12 cellular contexts compared by ENCODE assay signal in genomic region chr5:148973455-148973854, GRCh38.
DNase-seq lines count a peak whose midpoint lies in the region; ATAC-seq and TF ChIP-seq lines count a peak whose summit lies in the region.
"Had no signal": no experiment of that assay in that cellular context is flagged by ENCODE, and none has a peak within 500 bp of the region (broad histone marks: within the 10 kb centered on the region; RNA-seq: fewer than 3 reads in every experiment).

No MANE protein-coding gene starts in this region.

- POLR2A ChIA-PET in WTC11 (lab: Charles Lee) = no interaction called here

- 24 to 31% methylated on average over 2 of the region's 2 CpGs for WGBS in lower leg skin, 2 donors

- peak; percentile 42 for ATAC-seq in omental fat pad (ENCODE audit: low FRiP score)
- no peak for ATAC-seq in WTC11
- ATAC-seq in activated T-cell treated with anti-CD3 and anti-CD28 coated beads, Interleukin-2, amount 50 U/mL, for 4 hours = no peak
- ATAC-seq: left colon had no signal

- intact Hi-C loops in lower leg skin (cut with DNase I; ENCODE audit: low total_unique reads) = loop anchor here (10.0 kb wide), 1 partner anchor 149 kb away; the partner anchor contains the start of gene ADRB2

- TF ChIP-seq CTCF in cardiac fibroblast (IDR thresholded peaks at IDR 0.05; ENCODE audit: low read depth, low read length) = no peak
- no peak for TF ChIP-seq CTCF in omental fat pad (IDR thresholded peaks at IDR 0.05)
- no peak for TF ChIP-seq CTCF in WTC11 (IDR thresholded peaks at IDR 0.05)
- no peak for TF ChIP-seq CTCF in lower leg skin (IDR thresholded peaks at IDR 0.05)

- H3K36me3 Mint-ChIP-seq in WTC11 = no peaks in the 10 kb centered on the region
- H3K36me3 Mint-ChIP-seq in activated T-cell treated with anti-CD3 and anti-CD28 coated beads, Interleukin-2, amount 50 U/mL, for 4 hours (ENCODE audit: insufficient read depth) = no peaks in the 10 kb centered on the region
- H3K36me3 Mint-ChIP-seq: brain had no signal

- no peak overlapping the region for H3K27ac Mint-ChIP-seq in WTC11

- H3K9me3 Mint-ChIP-seq in WTC11 = no peaks in the 10 kb centered on the region
- H3K9me3 Mint-ChIP-seq in activated T-cell treated with anti-CD3 and anti-CD28 coated beads, Interleukin-2, amount 50 U/mL, for 4 hours = no peaks in the 10 kb centered on the region

- TF ChIP-seq POLR2A in lower leg skin (IDR thresholded peaks at IDR 0.05) = no peak

- H3K4me3 ChIP-seq in cardiac fibroblast (replicated peaks in 1 of 2; ENCODE audit: low read depth in 2 of 2, low read length in 2 of 2) = no peak overlapping the region
- H3K4me3 ChIP-seq in lower leg skin (ENCODE audit: low read depth, poor library complexity, severe bottlenecking) = no peak overlapping the region

- CTCF ChIA-PET in WTC11 (lab: Charles Lee) = interaction anchor here (8.4 kb wide), 1 partner anchor 16 kb away, joined by 74 read pairs; no protein-coding TSS in a partner anchor

- H3K27me3 Mint-ChIP-seq in WTC11 (ENCODE audit: low read depth) = no peaks in the 10 kb centered on the region
- peaks cover 2% of the 10 kb centered on the region for H3K27me3 Mint-ChIP-seq in activated T-cell treated with anti-CD3 and anti-CD28 coated beads, Interleukin-2, amount 50 U/mL, for 4 hours (ENCODE audit: low read depth)

- no peak overlapping the region for H3K4me3 Mint-ChIP-seq in WTC11
- H3K4me3 Mint-ChIP-seq in activated T-cell treated with anti-CD3 and anti-CD28 coated beads, Interleukin-2, amount 50 U/mL, for 4 hours = no peak overlapping the region
- H3K4me3 Mint-ChIP-seq: brain had no signal

- peaks cover 35% of the 10 kb centered on the region for H3K4me1 Mint-ChIP-seq in WTC11
- no peaks in the 10 kb centered on the region for H3K4me1 Mint-ChIP-seq in activated T-cell treated with anti-CD3 and anti-CD28 coated beads, Interleukin-2, amount 50 U/mL, for 4 hours (ENCODE audit: low read depth)

- DNase-seq in A172 (ENCODE audit: low spot score) (peak; percentile 63), M059J (ENCODE audit: low read depth) (peak; percentile 76), cardiac fibroblast (ENCODE audit: low read depth in 2 of 2) (peak; percentile 49 to 52), omental fat pad (ENCODE audit: low spot score) (no peak), WTC11 (ENCODE audit: low spot score) (no peak), lower leg skin (ENCODE audit: low spot score in 2 of 2) (no peak), COR-L47 (lab: John Stamatoyannopoulos, UW) (no peak)
- DNase-seq in activated T-cell treated with anti-CD3 and anti-CD28 coated beads, Interleukin-2, amount 50 U/mL, for 4 hours = no peak
- DNase-seq: activated CD4-positive, alpha-beta T cell treated with anti-CD3 and anti-CD28 coated beads for 1 hour; left colon; stimulated activated CD4-positive, alpha-beta T cell treated with anti-CD3 and anti-CD28 coated beads, Interleukin-2, amount 100 ng/mL, for 48 hours had no signal

TF ChIP-seq in WTC11, 78 proteins besides CTCF, POLR2A, EP300 and RAD21:
- TF ChIP-seq ATF1 (CRISPR knock-in tag; IDR thresholded peaks at IDR 0.05) (no peak), ZNF425 (CRISPR knock-in tag; conservative IDR thresholded peaks at IDR 0.05) (no peak), ZNF423 (CRISPR knock-in tag; IDR thresholded peaks at IDR 0.05) (no peak), CREM (CRISPR knock-in tag; IDR thresholded peaks at IDR 0.05) (no peak), PRDM15 (CRISPR knock-in tag; IDR thresholded peaks at IDR 0.05) (no peak), E2F1 (CRISPR knock-in tag; IDR thresholded peaks at IDR 0.05) (no peak), MXD4 (CRISPR knock-in tag; IDR thresholded peaks at IDR 0.05; ENCODE audit: borderline replicate concordance) (no peak), RORB (CRISPR knock-in tag; IDR thresholded peaks at IDR 0.05) (no peak)

Comparison
In these comparisons a context has a peak if more than half of its experiments do, and no peak if none do; other contexts are left out.
1. DNase-seq: peak in A172 (single experiment), M059J (single experiment) and cardiac fibroblast (2 of 2); none in omental fat pad (single experiment), WTC11 (single experiment), lower leg skin (0 of 2), activated T-cell treated with anti-CD3 and anti-CD28 coated beads, Interleukin-2, amount 50 U/mL, for 4 hours (single experiment) and COR-L47 (single experiment).